19 cellular contexts compared by ENCODE assay signal in the genomic region with DNA sequence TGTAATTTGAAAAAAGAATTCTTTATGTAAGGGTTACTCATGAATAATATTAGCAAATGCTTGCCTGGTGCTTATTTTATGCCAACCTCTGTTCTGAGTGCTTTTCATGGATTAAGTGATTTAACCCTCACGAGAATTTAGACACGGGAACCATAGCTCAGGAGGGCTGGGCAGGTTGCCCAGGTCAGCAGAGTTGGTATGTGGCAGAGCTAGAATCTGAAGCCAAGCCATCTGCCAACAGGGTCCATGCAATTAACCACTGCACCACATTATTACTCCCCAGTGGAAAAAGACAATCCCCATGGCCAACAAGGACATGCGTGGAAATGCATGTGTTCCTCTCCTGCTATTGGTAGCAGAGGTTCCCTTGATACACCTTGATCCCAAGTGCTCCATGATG.
"Had no signal": no experiment of that assay in that cellular context is flagged by ENCODE, and none has a peak within 500 bp of the region (broad histone marks: within the 10 kb centered on the region; RNA-seq: fewer than 3 reads in every experiment).

No MANE protein-coding gene starts in this region.

- DNase-seq: activated B cell treated with CpG ODN at 0.5 μM for 24 hours; activated CD4-positive, alpha-beta T cell treated with anti-CD3 and anti-CD28 coated beads for 4 hours; activated CD4-positive, alpha-beta T cell treated with anti-CD3 and anti-CD28 coated beads, Interleukin-2, amount 50 U/mL, for 48 hours; activated CD8-positive, alpha-beta memory T cell treated with anti-CD3 and anti-CD28 coated beads, Interleukin-2, amount 50 U/mL, for 48 hours; activated naive CD4-positive, alpha-beta T cell treated with anti-CD3 and anti-CD28 coated beads for 36 hours; activated naive CD8-positive, alpha-beta T cell treated with anti-CD3 and anti-CD28 coated beads, Interleukin-2, amount 10 ng/mL, durations not matched to agents 7 days and 5 days; activated T-cell treated with anti-CD3 and anti-CD28 coated beads, Interleukin-2, amount 50 U/mL, for 4 hours; amniotic stem cell; cerebellar nuclear complex; cortex of kidney; endodermal cell; naive thymus-derived CD4-positive, alpha-beta T cell; occipital lobe; posterior cingulate gyrus; retina; stimulated activated CD4-positive, alpha-beta T cell treated with anti-CD3 and anti-CD28 coated beads, Interleukin-12 subunit alpha, Interleukin-12 subunit beta, amount 100 ng/mL, for 4 hours; T1000 had no signal

- ATAC-seq: activated T-cell treated with anti-CD3 and anti-CD28 coated beads, Interleukin-2, amount 50 U/mL, for 4 hours; naive thymus-derived CD4-positive, alpha-beta T cell had no signal

- H3K27ac ChIP-seq: epithelial cell of prostate, tibial nerve had no signal
